Comparison of ENCODE assay signal across 1 cellular context in the genomic region with DNA sequence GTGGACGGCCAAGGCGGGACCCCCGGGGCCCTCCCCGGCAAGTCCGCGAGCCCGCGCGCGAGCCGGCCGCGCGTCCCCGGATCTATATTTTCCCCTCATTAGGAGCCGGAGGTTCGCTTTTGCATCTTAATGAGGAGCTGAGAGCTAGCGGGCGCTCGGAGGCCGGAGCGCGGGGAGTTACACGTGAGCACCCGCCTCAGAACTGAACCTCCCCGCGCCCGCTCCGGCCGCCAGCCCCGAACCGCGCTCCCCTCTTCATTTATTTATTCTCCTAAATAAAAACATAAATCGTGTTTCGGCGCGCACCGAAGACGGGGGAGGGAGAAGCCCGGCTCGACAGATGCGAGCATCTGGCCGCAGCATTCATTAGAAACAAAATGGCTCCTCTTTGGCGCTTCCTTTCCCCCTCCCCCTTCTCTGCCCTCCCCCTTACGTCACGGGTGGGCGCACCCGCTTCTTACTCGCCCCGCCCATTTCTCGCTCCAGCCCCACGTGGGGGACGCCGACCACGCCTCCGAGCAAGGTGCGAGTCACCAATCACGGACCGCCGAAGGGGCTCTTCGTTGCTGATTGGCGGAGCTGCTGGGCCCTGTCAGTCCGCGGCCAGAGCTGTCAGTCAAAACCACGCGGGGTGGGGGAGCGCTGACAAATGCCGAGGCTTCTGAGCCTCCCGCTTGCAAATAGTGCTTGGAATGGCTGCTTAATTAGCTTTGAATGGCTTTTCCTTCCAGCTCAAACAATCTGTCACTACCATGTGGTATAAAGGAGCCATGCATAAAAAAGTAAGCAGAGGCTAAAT.
TF ChIP-seq lines count a peak whose summit lies in the region.

No MANE protein-coding gene starts in this region.

TF ChIP-seq in HepG2, 621 proteins besides CTCF, POLR2A, EP300 and RAD21 (continued from another document and continues in another):
- TF ChIP-seq, protein P1, sequence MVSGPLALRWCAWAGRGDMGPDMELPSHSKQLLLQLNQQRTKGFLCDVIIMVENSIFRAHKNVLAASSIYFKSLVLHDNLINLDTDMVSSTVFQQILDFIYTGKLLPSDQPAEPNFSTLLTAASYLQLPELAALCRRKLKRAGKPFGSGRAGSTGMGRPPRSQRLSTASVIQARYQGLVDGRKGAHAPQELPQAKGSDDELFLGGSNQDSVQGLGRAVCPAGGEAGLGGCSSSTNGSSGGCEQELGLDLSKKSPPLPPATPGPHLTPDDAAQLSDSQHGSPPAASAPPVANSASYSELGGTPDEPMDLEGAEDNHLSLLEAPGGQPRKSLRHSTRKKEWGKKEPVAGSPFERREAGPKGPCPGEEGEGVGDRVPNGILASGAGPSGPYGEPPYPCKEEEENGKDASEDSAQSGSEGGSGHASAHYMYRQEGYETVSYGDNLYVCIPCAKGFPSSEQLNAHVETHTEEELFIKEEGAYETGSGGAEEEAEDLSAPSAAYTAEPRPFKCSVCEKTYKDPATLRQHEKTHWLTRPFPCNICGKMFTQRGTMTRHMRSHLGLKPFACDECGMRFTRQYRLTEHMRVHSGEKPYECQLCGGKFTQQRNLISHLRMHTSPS (CRISPR knock-in tag; IDR thresholded peaks at IDR 0.05; ENCODE audit: low read depth): no peak
- TF ChIP-seq KAT8 (CRISPR knock-in tag; IDR thresholded peaks at IDR 0.05) (peak; percentile 45; the same call in 1 of the 2 replicates), NR2F2 (IDR thresholded peaks at IDR 0.05; ENCODE audit: borderline replicate concordance, low read depth) (no peak), SALL2 (CRISPR knock-in tag; IDR thresholded peaks at IDR 0.05) (no peak), HNRNPK (IDR thresholded peaks at IDR 0.05; ENCODE audit: low read depth, low read length, poor library complexity, severe bottlenecking) (peak; percentile 72), ZNF773 (CRISPR knock-in tag; IDR thresholded peaks at IDR 0.05; ENCODE audit: borderline replicate concordance) (no peak), ZNF207 (IDR thresholded peaks at IDR 0.05; ENCODE audit: borderline replicate concordance) (no peak), KDM3A (CRISPR knock-in tag; IDR thresholded peaks at IDR 0.05; ENCODE audit: low read depth) (peak; percentile 46; the same call in 1 of the 2 replicates), IKZF4 (CRISPR knock-in tag; IDR thresholded peaks at IDR 0.05; ENCODE audit: borderline replicate concordance, low read depth, not compliant biosample characterization) (no peak), MATR3 (CRISPR knock-in tag; IDR thresholded peaks at IDR 0.05) (no peak), ZNF670 (CRISPR knock-in tag; IDR thresholded peaks at IDR 0.05; ENCODE audit: borderline replicate concordance) (no peak), ZSCAN29 (CRISPR knock-in tag; conservative IDR thresholded peaks at IDR 0.05) (no peak), ZNF841 (CRISPR knock-in tag; IDR thresholded peaks at IDR 0.05; ENCODE audit: borderline replicate concordance) (no peak), GTF2F1 (IDR thresholded peaks at IDR 0.05; ENCODE audit: low read length) (peak; percentile 33; the same call in 1 of the 2 replicates), HNRNPH1 (optimal IDR thresholded peaks at IDR 0.05; ENCODE audit: low read depth, low read length) (no peak), YEATS2 (CRISPR knock-in tag; IDR thresholded peaks at IDR 0.05; ENCODE audit: borderline replicate concordance) (0 out of 2 replicates have a peak, but pooled peaks have one; percentile 25), EED (CRISPR knock-in tag; IDR thresholded peaks at IDR 0.05) (no peak), SMAD3 (CRISPR knock-in tag; IDR thresholded peaks at IDR 0.05) (no peak), KLF15 (CRISPR knock-in tag; IDR thresholded peaks at IDR 0.05; ENCODE audit: borderline replicate concordance) (no peak), RBAK (CRISPR knock-in tag; IDR thresholded peaks at IDR 0.05) (no peak)
- TF ChIP-seq, protein P2, sequence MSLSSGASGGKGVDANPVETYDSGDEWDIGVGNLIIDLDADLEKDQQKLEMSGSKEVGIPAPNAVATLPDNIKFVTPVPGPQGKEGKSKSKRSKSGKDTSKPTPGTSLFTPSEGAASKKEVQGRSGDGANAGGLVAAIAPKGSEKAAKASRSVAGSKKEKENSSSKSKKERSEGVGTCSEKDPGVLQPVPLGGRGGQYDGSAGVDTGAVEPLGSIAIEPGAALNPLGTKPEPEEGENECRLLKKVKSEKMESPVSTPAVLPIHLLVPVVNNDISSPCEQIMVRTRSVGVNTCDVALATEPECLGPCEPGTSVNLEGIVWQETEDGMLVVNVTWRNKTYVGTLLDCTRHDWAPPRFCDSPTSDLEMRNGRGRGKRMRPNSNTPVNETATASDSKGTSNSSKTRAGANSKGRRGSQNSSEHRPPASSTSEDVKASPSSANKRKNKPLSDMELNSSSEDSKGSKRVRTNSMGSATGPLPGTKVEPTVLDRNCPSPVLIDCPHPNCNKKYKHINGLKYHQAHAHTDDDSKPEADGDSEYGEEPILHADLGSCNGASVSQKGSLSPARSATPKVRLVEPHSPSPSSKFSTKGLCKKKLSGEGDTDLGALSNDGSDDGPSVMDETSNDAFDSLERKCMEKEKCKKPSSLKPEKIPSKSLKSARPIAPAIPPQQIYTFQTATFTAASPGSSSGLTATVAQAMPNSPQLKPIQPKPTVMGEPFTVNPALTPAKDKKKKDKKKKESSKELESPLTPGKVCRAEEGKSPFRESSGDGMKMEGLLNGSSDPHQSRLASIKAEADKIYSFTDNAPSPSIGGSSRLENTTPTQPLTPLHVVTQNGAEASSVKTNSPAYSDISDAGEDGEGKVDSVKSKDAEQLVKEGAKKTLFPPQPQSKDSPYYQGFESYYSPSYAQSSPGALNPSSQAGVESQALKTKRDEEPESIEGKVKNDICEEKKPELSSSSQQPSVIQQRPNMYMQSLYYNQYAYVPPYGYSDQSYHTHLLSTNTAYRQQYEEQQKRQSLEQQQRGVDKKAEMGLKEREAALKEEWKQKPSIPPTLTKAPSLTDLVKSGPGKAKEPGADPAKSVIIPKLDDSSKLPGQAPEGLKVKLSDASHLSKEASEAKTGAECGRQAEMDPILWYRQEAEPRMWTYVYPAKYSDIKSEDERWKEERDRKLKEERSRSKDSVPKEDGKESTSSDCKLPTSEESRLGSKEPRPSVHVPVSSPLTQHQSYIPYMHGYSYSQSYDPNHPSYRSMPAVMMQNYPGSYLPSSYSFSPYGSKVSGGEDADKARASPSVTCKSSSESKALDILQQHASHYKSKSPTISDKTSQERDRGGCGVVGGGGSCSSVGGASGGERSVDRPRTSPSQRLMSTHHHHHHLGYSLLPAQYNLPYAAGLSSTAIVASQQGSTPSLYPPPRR (CRISPR knock-in tag; IDR thresholded peaks at IDR 0.05; ENCODE audit: borderline replicate concordance): peak; percentile 99
- TF ChIP-seq, protein P3, sequence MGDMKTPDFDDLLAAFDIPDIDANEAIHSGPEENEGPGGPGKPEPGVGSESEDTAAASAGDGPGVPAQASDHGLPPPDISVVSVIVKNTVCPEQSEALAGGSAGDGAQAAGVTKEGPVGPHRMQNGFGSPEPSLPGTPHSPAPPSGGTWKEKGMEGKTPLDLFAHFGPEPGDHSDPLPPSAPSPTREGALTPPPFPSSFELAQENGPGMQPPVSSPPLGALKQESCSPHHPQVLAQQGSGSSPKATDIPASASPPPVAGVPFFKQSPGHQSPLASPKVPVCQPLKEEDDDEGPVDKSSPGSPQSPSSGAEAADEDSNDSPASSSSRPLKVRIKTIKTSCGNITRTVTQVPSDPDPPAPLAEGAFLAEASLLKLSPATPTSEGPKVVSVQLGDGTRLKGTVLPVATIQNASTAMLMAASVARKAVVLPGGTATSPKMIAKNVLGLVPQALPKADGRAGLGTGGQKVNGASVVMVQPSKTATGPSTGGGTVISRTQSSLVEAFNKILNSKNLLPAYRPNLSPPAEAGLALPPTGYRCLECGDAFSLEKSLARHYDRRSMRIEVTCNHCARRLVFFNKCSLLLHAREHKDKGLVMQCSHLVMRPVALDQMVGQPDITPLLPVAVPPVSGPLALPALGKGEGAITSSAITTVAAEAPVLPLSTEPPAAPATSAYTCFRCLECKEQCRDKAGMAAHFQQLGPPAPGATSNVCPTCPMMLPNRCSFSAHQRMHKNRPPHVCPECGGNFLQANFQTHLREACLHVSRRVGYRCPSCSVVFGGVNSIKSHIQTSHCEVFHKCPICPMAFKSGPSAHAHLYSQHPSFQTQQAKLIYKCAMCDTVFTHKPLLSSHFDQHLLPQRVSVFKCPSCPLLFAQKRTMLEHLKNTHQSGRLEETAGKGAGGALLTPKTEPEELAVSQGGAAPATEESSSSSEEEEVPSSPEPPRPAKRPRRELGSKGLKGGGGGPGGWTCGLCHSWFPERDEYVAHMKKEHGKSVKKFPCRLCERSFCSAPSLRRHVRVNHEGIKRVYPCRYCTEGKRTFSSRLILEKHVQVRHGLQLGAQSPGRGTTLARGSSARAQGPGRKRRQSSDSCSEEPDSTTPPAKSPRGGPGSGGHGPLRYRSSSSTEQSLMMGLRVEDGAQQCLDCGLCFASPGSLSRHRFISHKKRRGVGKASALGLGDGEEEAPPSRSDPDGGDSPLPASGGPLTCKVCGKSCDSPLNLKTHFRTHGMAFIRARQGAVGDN (CRISPR knock-in tag; IDR thresholded peaks at IDR 0.05): peak; percentile 69
- TF ChIP-seq, protein P4, sequence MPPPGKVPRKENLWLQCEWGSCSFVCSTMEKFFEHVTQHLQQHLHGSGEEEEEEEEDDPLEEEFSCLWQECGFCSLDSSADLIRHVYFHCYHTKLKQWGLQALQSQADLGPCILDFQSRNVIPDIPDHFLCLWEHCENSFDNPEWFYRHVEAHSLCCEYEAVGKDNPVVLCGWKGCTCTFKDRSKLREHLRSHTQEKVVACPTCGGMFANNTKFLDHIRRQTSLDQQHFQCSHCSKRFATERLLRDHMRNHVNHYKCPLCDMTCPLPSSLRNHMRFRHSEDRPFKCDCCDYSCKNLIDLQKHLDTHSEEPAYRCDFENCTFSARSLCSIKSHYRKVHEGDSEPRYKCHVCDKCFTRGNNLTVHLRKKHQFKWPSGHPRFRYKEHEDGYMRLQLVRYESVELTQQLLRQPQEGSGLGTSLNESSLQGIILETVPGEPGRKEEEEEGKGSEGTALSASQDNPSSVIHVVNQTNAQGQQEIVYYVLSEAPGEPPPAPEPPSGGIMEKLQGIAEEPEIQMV (CRISPR knock-in tag; IDR thresholded peaks at IDR 0.05; ENCODE audit: low read depth): no peak
- TF ChIP-seq, protein P5, sequence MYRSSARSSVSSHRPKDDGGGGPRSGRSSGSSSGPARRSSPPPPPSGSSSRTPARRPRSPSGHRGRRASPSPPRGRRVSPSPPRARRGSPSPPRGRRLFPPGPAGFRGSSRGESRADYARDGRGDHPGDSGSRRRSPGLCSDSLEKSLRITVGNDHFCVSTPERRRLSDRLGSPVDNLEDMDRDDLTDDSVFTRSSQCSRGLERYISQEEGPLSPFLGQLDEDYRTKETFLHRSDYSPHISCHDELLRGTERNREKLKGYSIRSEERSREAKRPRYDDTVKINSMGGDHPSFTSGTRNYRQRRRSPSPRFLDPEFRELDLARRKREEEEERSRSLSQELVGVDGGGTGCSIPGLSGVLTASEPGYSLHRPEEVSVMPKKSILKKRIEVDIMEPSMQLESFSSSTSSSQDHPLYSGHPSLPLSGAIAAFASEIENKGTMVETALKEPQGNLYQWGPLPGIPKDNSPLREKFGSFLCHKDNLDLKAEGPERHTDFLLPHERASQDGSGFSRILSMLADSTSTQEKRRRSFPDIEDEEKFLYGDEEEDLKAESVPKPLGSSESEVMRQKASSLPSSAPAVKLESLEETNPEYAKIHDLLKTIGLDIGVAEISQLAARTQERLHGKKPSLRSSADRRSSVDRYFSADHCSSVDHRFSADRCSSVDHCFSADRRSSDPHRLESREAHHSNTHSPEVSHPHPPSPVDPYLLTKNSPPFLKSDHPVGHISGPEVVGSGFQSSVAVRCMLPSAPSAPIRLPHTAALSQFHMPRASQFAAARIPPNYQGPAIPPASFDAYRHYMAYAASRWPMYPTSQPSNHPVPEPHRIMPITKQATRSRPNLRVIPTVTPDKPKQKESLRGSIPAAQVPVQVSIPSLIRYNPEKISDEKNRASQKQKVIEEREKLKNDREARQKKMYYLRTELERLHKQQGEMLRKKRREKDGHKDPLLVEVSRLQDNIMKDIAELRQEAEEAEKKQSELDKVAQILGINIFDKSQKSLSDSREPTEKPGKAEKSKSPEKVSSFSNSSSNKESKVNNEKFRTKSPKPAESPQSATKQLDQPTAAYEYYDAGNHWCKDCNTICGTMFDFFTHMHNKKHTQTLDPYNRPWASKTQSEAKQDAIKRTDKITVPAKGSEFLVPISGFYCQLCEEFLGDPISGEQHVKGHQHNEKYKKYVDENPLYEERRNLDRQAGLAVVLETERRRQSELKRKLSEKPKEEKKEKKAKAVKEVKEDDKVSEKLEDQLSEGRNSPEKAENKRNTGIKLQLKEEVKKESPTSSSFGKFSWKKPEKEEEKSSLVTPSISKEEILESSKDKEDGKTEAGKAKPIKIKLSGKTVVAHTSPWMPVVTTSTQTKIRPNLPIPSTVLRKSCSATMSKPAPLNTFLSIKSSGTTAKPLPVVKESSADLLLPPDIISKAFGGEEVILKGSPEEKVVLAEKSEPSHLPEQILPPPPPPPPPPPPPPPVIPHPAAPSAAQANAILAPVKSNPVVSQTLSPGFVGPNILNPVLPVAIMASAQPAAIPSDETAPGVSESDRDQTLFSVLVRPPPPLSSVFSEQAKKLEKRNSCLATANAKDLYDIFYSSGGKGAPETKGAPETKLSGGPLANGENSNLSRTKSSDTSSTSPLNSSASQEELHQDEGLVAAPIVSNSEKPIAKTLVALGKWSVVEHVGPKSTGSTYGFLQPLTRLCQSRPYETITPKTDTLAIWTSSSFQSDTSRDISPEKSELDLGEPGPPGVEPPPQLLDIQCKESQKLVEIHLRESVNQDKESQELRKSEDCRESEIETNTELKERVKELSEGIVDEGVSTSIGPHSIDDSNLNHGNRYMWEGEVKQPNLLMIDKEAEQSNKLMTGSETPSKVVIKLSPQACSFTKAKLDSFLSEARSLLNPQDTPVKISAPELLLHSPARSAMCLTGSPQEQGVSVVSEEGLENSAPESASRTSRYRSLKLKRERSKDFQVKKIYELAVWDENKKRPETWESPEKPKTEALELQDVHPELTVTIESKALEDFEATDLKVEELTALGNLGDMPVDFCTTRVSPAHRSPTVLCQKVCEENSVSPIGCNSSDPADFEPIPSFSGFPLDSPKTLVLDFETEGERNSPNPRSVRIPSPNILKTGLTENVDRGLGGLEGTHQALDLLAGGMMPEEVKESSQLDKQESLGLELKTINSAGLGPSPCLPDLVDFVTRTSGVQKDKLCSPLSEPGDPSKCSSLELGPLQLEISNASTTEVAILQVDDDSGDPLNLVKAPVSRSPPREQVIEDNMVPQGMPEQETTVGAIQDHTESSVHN (CRISPR knock-in tag; IDR thresholded peaks at IDR 0.05): no peak
- TF ChIP-seq, protein P6, sequence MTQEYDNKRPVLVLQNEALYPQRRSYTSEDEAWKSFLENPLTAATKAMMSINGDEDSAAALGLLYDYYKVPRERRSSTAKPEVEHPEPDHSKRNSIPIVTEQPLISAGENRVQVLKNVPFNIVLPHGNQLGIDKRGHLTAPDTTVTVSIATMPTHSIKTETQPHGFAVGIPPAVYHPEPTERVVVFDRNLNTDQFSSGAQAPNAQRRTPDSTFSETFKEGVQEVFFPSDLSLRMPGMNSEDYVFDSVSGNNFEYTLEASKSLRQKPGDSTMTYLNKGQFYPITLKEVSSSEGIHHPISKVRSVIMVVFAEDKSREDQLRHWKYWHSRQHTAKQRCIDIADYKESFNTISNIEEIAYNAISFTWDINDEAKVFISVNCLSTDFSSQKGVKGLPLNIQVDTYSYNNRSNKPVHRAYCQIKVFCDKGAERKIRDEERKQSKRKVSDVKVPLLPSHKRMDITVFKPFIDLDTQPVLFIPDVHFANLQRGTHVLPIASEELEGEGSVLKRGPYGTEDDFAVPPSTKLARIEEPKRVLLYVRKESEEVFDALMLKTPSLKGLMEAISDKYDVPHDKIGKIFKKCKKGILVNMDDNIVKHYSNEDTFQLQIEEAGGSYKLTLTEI (CRISPR knock-in tag; conservative IDR thresholded peaks at IDR 0.05): no peak
